23 cellular contexts compared by ENCODE assay signal in genomic region chr3:155001289-155002007, GRCh38.
DNase-seq lines count a peak whose midpoint lies in the region; ATAC-seq and TF ChIP-seq lines count a peak whose summit lies in the region.
"Had no signal": no experiment of that assay in that cellular context is flagged by ENCODE, and none has a peak within 500 bp of the region (broad histone marks: within the 10 kb centered on the region; RNA-seq: fewer than 3 reads in every experiment).

No MANE protein-coding gene starts in this region.

- H3F3A ChIP-seq in SU-DHL-6 (ENCODE audit: insufficient read depth) = no peaks in the 10 kb centered on the region
- no peaks in the 10 kb centered on the region for H3F3A ChIP-seq in neural progenitor cell (ENCODE audit: low read depth)

- H3K79me2 ChIP-seq in SU-DHL-6 (ENCODE audit: insufficient read depth, low read length) (no peaks in the 10 kb centered on the region), neural progenitor cell (ENCODE audit: low read depth) (no peaks in the 10 kb centered on the region)

- no peaks in the 10 kb centered on the region for H3K9me2 ChIP-seq in SU-DHL-6 (replicated peaks; ENCODE audit: insufficient read depth, low read length)

- H3K9me3 ChIP-seq in SU-DHL-6 (ENCODE audit: insufficient read depth, low read length) = no peaks in the 10 kb centered on the region
- H3K9me3 ChIP-seq in neural progenitor cell (ENCODE audit: low read depth) = no peaks in the 10 kb centered on the region
- H3K9me3 ChIP-seq in sigmoid colon = peaks cover 0 to 5% (median 0%) of the 10 kb centered on the region in 4 donors
- H3K9me3 ChIP-seq: gastrocnemius medialis, testis had no signal

- H3K4me1 ChIP-seq in neural progenitor cell (no peaks in the 10 kb centered on the region), sigmoid colon (no peaks in the 10 kb centered on the region)
- H3K4me1 ChIP-seq: gastrocnemius medialis, testis had no signal

- peak overlapping the region; percentile 22 for H3K27ac Mint-ChIP-seq in neural progenitor cell
- H3K27ac Mint-ChIP-seq in activated T-helper 1 cell treated with anti-CD3 and anti-CD28 coated beads, Interleukin-12 subunit alpha, Interleukin-12 subunit beta, Interleukin-2, Interleukin-4 antibody, amounts not matched to agents 30 ng/mL and 10 ng/mL and 1 ng/mL, durations not matched to agents 14 hours and 24 hours and 36 hours = no peak overlapping the region
- H3K27ac Mint-ChIP-seq: activated naive CD8-positive, alpha-beta T cell treated with anti-CD3 and anti-CD28 coated beads for 36 hours; nephron progenitor cell; stimulated activated naive B cell treated with anti-CD40 and anti-IgM and Interleukin-4, amounts not matched to agents 10 μg/mL and 1 μg/mL and 100 μg/mL, for 72 hours; T-helper 17 cell had no signal

- H3K27me3 ChIP-seq in SU-DHL-6 (ENCODE audit: low read length) (no peaks in the 10 kb centered on the region), neural progenitor cell (no peaks in the 10 kb centered on the region), sigmoid colon (no peaks in the 10 kb centered on the region)
- H3K27me3 ChIP-seq: gastrocnemius medialis, testis had no signal

- H3K36me3 Mint-ChIP-seq in neural progenitor cell = no peaks in the 10 kb centered on the region
- no peaks in the 10 kb centered on the region for H3K36me3 Mint-ChIP-seq in activated T-helper 1 cell treated with anti-CD3 and anti-CD28 coated beads, Interleukin-12 subunit alpha, Interleukin-12 subunit beta, Interleukin-2, Interleukin-4 antibody, amounts not matched to agents 30 ng/mL and 10 ng/mL and 1 ng/mL, durations not matched to agents 14 hours and 24 hours and 36 hours (ENCODE audit: low read depth)
- H3K36me3 Mint-ChIP-seq: activated naive CD8-positive, alpha-beta T cell treated with anti-CD3 and anti-CD28 coated beads for 36 hours; stimulated activated naive B cell treated with anti-CD40 and anti-IgM and Interleukin-4, amounts not matched to agents 10 μg/mL and 1 μg/mL and 100 μg/mL, for 72 hours had no signal

- H2AFZ ChIP-seq in SU-DHL-6 (ENCODE audit: low read depth, low read length, severe bottlenecking) (peak overlapping the region; percentile 80), neural progenitor cell (replicated peaks) (no peak overlapping the region)

- DNase-seq in CD1c-positive myeloid dendritic cell (ENCODE audit: extremely low spot score) = peak; percentile 73
- DNase-seq in NOMO-1 (lab: John Stamatoyannopoulos, UW; ENCODE audit: unreplicated experiment in 2 of 2) = peak; percentile 72 to 97
- no peak for DNase-seq in neural progenitor cell (ENCODE audit: low spot score)
- no peak for DNase-seq in HuH-7.5 (ENCODE audit: low spot score)
- DNase-seq in activated T-helper 1 cell treated with anti-CD3 and anti-CD28 coated beads, Interleukin-12 subunit alpha, Interleukin-12 subunit beta, Interleukin-2, Interleukin-4 antibody, amounts not matched to agents 30 ng/mL and 10 ng/mL and 1 ng/mL, durations not matched to agents 14 hours and 24 hours and 36 hours (ENCODE audit: low spot score) = no peak
- no peak for DNase-seq in sigmoid colon
- DNase-seq: activated CD4-positive, alpha-beta T cell treated with anti-CD3 and anti-CD28 coated beads for 48 hours; activated naive CD8-positive, alpha-beta T cell treated with anti-CD3 and anti-CD28 coated beads for 36 hours; DMS79 treated with DMSO at 0.1 percent for 48 hours; effector CD8-positive, alpha-beta T cell; gastrocnemius medialis; hippocampal formation; NCI-H146; NCI-H510A treated with DMSO at 0.1 percent for 48 hours; nephron progenitor cell; OCI-M1; SHP77 treated with DMSO at 0.1 percent for 48 hours; stimulated activated CD4-positive, alpha-beta T cell treated with anti-CD3 and anti-CD28 coated beads, Interleukin-2, amount 100 ng/mL, for 24 hours; stimulated activated naive B cell treated with anti-CD40 and anti-IgM and Interleukin-4, amounts not matched to agents 10 μg/mL and 1 μg/mL and 100 μg/mL, for 72 hours; T-helper 17 cell; testis had no signal

- H3K4me3 Mint-ChIP-seq in neural progenitor cell = no peak overlapping the region
- H3K4me3 Mint-ChIP-seq in activated T-helper 1 cell treated with anti-CD3 and anti-CD28 coated beads, Interleukin-12 subunit alpha, Interleukin-12 subunit beta, Interleukin-2, Interleukin-4 antibody, amounts not matched to agents 30 ng/mL and 10 ng/mL and 1 ng/mL, durations not matched to agents 14 hours and 24 hours and 36 hours = no peak overlapping the region
- H3K4me3 Mint-ChIP-seq: activated naive CD8-positive, alpha-beta T cell treated with anti-CD3 and anti-CD28 coated beads for 36 hours; nephron progenitor cell; stimulated activated naive B cell treated with anti-CD40 and anti-IgM and Interleukin-4, amounts not matched to agents 10 μg/mL and 1 μg/mL and 100 μg/mL, for 72 hours; T-helper 17 cell had no signal

- no peak for TF ChIP-seq POLR2A in sigmoid colon (IDR thresholded peaks at IDR 0.05)

- H3K9ac ChIP-seq in SU-DHL-6 (ENCODE audit: low read length) = no peak overlapping the region
- H3K9ac ChIP-seq in neural progenitor cell = no peak overlapping the region

- H3K4me1 Mint-ChIP-seq in neural progenitor cell = no peaks in the 10 kb centered on the region
- H3K4me1 Mint-ChIP-seq in activated T-helper 1 cell treated with anti-CD3 and anti-CD28 coated beads, Interleukin-12 subunit alpha, Interleukin-12 subunit beta, Interleukin-2, Interleukin-4 antibody, amounts not matched to agents 30 ng/mL and 10 ng/mL and 1 ng/mL, durations not matched to agents 14 hours and 24 hours and 36 hours (ENCODE audit: low read depth) = no peaks in the 10 kb centered on the region
- H3K4me1 Mint-ChIP-seq: activated naive CD8-positive, alpha-beta T cell treated with anti-CD3 and anti-CD28 coated beads for 36 hours; nephron progenitor cell; T-helper 17 cell had no signal

- H3K4me3 ChIP-seq in SU-DHL-6 (ENCODE audit: insufficient read depth, low read length, poor library complexity, severe bottlenecking) (no peak overlapping the region), neural progenitor cell (no peak overlapping the region), sigmoid colon (no peak overlapping the region)
- H3K4me3 ChIP-seq: gastrocnemius medialis, testis had no signal

- H3K36me3 ChIP-seq in SU-DHL-6 (ENCODE audit: low read length) (no peaks in the 10 kb centered on the region; the same call in 1 of the 2 replicates), neural progenitor cell (no peaks in the 10 kb centered on the region), sigmoid colon (no peaks in the 10 kb centered on the region)
- H3K36me3 ChIP-seq: gastrocnemius medialis had no signal

- WGBS in sigmoid colon, 2 donors = 73 to 74% methylated on average over 7 of the region's 7 CpGs

- no peaks in the 10 kb centered on the region for H3K27me3 Mint-ChIP-seq in neural progenitor cell (ENCODE audit: insufficient read depth, low read depth)
- H3K27me3 Mint-ChIP-seq in activated T-helper 1 cell treated with anti-CD3 and anti-CD28 coated beads, Interleukin-12 subunit alpha, Interleukin-12 subunit beta, Interleukin-2, Interleukin-4 antibody, amounts not matched to agents 30 ng/mL and 10 ng/mL and 1 ng/mL, durations not matched to agents 14 hours and 24 hours and 36 hours (ENCODE audit: insufficient read depth) = no peaks in the 10 kb centered on the region
- H3K27me3 Mint-ChIP-seq: activated naive CD8-positive, alpha-beta T cell treated with anti-CD3 and anti-CD28 coated beads for 36 hours; stimulated activated naive B cell treated with anti-CD40 and anti-IgM and Interleukin-4, amounts not matched to agents 10 μg/mL and 1 μg/mL and 100 μg/mL, for 72 hours; T-helper 17 cell had no signal

- ATAC-seq in GM18867 (IDR thresholded peaks at IDR 0.05; ENCODE audit: unreplicated experiment) = no peak
- ATAC-seq: gastrocnemius medialis; stimulated activated naive B cell treated with anti-CD40 and anti-IgM and Interleukin-4, amounts not matched to agents 10 μg/mL and 1 μg/mL and 100 μg/mL, for 72 hours; T-helper 17 cell had no signal

- no peaks in the 10 kb centered on the region for H4K20me1 ChIP-seq in SU-DHL-6 (ENCODE audit: low read depth, low read length)
- no peaks in the 10 kb centered on the region for H4K20me1 ChIP-seq in neural progenitor cell (ENCODE audit: low read depth)

- intact Hi-C loops in activated T-helper 1 cell treated with anti-CD3 and anti-CD28 coated beads, Interleukin-12 subunit alpha, Interleukin-12 subunit beta, Interleukin-2, Interleukin-4 antibody, amounts not matched to agents 30 ng/mL and 10 ng/mL and 1 ng/mL, durations not matched to agents 14 hours and 24 hours and 36 hours (cut with micrococcal nuclease) = no loop called here
- intact Hi-C loops in sigmoid colon (cut with DNase I) = no loop called here

- H3K4me2 ChIP-seq in SU-DHL-6 (ENCODE audit: low read depth, low read length, poor library complexity, severe bottlenecking) (no peak overlapping the region), neural progenitor cell (no peak overlapping the region)

- H3K27ac ChIP-seq in SU-DHL-6 (ENCODE audit: low read depth, low read length) = no peak overlapping the region
- H3K27ac ChIP-seq in neural progenitor cell = no peak overlapping the region
- no peak overlapping the region for H3K27ac ChIP-seq in sigmoid colon
- H3K27ac ChIP-seq: gastrocnemius medialis, testis had no signal

- peaks cover 5% of the 10 kb centered on the region for H3K9me3 Mint-ChIP-seq in neural progenitor cell
- no peaks in the 10 kb centered on the region for H3K9me3 Mint-ChIP-seq in activated T-helper 1 cell treated with anti-CD3 and anti-CD28 coated beads, Interleukin-12 subunit alpha, Interleukin-12 subunit beta, Interleukin-2, Interleukin-4 antibody, amounts not matched to agents 30 ng/mL and 10 ng/mL and 1 ng/mL, durations not matched to agents 14 hours and 24 hours and 36 hours

- TF ChIP-seq CTCF in SU-DHL-6 (IDR thresholded peaks at IDR 0.05; ENCODE audit: insufficient read depth, low read length, poor library complexity, severe bottlenecking) (no peak), neural progenitor cell (IDR thresholded peaks at IDR 0.05) (no peak), sigmoid colon (IDR thresholded peaks at IDR 0.05) (no peak)

- no peak for TF ChIP-seq EP300 in sigmoid colon (IDR thresholded peaks at IDR 0.05)

Comparison
In these comparisons a context has a peak if more than half of its experiments do, and no peak if none do; other contexts are left out.
1. DNase-seq: peak in CD1c-positive myeloid dendritic cell (single experiment) and NOMO-1 (2 of 2); none in neural progenitor cell (single experiment), HuH-7.5 (single experiment), activated T-helper 1 cell treated with anti-CD3 and anti-CD28 coated beads, Interleukin-12 subunit alpha, Interleukin-12 subunit beta, Interleukin-2, Interleukin-4 antibody, amounts not matched to agents 30 ng/mL and 10 ng/mL and 1 ng/mL, durations not matched to agents 14 hours and 24 hours and 36 hours (single experiment) and sigmoid colon (single experiment).